In the genomic region with DNA sequence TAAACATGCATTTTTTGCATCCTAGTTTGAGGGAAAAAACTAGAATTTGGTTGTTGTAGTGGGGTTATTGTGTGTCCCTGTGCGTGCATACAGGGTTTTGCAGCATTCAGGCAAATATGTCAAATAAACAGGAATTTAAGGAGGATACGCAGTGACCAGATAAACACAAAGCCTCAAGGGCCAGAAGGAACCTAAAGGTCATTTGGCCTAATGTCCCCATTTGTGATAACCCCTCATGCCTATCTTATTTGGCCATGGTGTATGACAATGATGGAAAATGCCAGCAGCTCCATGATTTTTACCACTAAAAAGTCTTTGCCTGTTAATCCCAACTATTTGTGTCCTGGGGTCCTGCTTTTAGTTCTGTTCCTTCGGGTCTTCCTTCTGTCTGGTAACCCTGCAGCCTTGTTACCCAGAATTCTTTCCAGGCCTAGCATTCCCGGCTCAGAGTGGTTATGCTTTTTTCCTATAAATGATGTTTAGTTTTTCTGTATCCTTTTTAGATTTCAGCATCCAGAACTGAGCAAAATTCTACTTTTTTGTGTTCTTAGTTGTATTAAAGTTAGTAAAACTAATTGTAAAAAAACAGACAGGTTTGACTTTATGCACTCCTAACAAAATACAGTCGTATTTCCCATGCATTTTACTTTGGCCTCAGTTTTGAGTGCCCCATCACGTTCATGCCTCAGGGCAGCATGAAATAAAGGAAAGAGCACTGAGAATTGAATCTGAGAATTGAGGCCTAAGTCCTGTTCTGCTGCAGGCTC, we compare ENCODE assay signal across 1 cellular context.
A peak's percentile ranks its signal among the peaks of the same experiment; 100 is the strongest.
TF ChIP-seq lines count a peak whose summit lies in the region.

No MANE protein-coding gene starts in this region.

TF ChIP-seq in HepG2, 621 proteins besides CTCF, POLR2A, EP300 and RAD21:
- TF ChIP-seq ZNF326 (CRISPR knock-in tag; IDR thresholded peaks at IDR 0.05; ENCODE audit: borderline replicate concordance): no peak
- TF ChIP-seq ZNF24 (IDR thresholded peaks at IDR 0.05): no peak
- TF ChIP-seq RBFOX2 (IDR thresholded peaks at IDR 0.05; ENCODE audit: low read depth, low read length): peak; percentile 50
- TF ChIP-seq RBM22 (optimal IDR thresholded peaks at IDR 0.05; ENCODE audit: low read length): peak; percentile 13
- TF ChIP-seq ZNF547 (CRISPR knock-in tag; IDR thresholded peaks at IDR 0.05): 0 out of 2 replicates have a peak, but pooled peaks have one; percentile 20
- TF ChIP-seq NONO (IDR thresholded peaks at IDR 0.05): no peak
- no peak for TF ChIP-seq NONO (CRISPR knock-in tag; conservative IDR thresholded peaks at IDR 0.05)
- TF ChIP-seq, protein P1, sequence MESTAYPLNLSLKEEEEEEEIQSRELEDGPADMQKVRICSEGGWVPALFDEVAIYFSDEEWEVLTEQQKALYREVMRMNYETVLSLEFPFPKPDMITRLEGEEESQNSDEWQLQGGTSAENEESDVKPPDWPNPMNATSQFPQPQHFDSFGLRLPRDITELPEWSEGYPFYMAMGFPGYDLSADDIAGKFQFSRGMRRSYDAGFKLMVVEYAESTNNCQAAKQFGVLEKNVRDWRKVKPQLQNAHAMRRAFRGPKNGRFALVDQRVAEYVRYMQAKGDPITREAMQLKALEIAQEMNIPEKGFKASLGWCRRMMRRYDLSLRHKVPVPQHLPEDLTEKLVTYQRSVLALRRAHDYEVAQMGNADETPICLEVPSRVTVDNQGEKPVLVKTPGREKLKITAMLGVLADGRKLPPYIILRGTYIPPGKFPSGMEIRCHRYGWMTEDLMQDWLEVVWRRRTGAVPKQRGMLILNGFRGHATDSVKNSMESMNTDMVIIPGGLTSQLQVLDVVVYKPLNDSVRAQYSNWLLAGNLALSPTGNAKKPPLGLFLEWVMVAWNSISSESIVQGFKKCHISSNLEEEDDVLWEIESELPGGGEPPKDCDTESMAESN (CRISPR knock-in tag; conservative IDR thresholded peaks at IDR 0.05): 0 out of 2 replicates have a peak, but pooled peaks have one; percentile 20
